ENCODE assay signal across 8 cellular contexts in the genomic region with DNA sequence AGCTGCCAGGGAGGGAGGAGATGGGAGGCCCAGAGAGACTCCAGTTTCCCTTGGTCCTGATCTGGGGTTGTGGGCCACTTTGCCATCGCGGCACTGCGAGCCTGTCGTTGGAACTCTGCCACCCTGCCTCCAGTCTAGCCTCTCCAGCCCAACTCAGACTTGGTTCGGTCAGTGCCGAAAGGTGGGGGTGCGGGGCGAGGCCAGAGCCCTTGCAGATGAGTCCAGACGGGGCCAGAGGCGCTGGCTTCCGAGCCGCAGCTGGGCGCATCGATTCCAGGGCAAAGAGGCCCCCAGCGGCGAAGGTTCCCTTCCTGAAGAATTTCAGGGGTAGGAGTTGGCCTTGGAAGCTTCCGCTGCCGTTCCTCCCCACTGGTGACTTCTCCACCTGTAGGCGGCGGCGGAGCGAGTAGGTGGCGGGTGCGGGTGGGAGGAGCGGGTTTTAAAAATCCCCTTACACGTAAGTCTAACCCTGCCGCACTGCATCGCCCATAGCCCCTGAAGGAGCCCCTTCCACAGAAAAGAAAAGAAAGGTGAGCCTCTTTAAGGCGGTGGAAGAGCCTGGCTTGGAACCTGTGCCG. TPM values are rescaled to one million over a fixed set of nuclear protein-coding genes. Genes with fewer than 3 reads are reported as not detected.
DNase-seq lines count a peak whose midpoint lies in the region; ATAC-seq and TF ChIP-seq lines count a peak whose summit lies in the region.
"Had no signal": no experiment of that assay in that cellular context is flagged by ENCODE, and none has a peak within 500 bp of the region (broad histone marks: within the 10 kb centered on the region; RNA-seq: fewer than 3 reads in every experiment).

No MANE protein-coding gene starts in this region.

- peak overlapping the region; percentile 58 to 100 for H3K18ac ChIP-seq in mesenchymal stem cell (ENCODE audit: low read depth in 1 of 2, low read length in 2 of 2)

- no peak for ATAC-seq in HG02610 (IDR thresholded peaks at IDR 0.05; ENCODE audit: unreplicated experiment)

- TF ChIP-seq EP300 in tibial nerve (IDR thresholded peaks at IDR 0.05): no peak

- H3K79me1 ChIP-seq in mesenchymal stem cell (replicated peaks; ENCODE audit: low read length, poor library complexity, severe bottlenecking): no peaks in the 10 kb centered on the region

- H2BK120ac ChIP-seq in mesenchymal stem cell (ENCODE audit: low read depth, low read length): peak overlapping the region; percentile 88

- peak overlapping the region; percentile 96 for H3K4me2 ChIP-seq in mesenchymal stem cell (ENCODE audit: low read length, poor library complexity, severe bottlenecking)

- peak overlapping the region; percentile 92 for H2BK5ac ChIP-seq in mesenchymal stem cell (ENCODE audit: low read depth, low read length, poor library complexity, severe bottlenecking)

- H3K23ac ChIP-seq in mesenchymal stem cell (ENCODE audit: low read length in 2 of 2): peak overlapping the region in 1 of 2 experiments; percentile 81

- H3K36me3 ChIP-seq in HUES6 (ENCODE audit: control insufficient read depth, insufficient read depth, low read length): peaks cover 5% of the 10 kb centered on the region; the same call in 1 of the 2 replicates
- H3K36me3 ChIP-seq in duodenal mucosa (ENCODE audit: control insufficient read depth in 1 of 2, insufficient read depth in 2 of 2, low read length in 2 of 2): no peaks in the 10 kb centered on the region
- H3K36me3 ChIP-seq in mesenchymal stem cell (ENCODE audit: control insufficient read depth in 1 of 2, insufficient read depth in 2 of 2, low read depth in 1 of 2, low read length in 2 of 2): no peaks in the 10 kb centered on the region
- H3K36me3 ChIP-seq in tibial nerve: no peaks in the 10 kb centered on the region

- H3K9me3 ChIP-seq in HUES6 (ENCODE audit: control insufficient read depth, insufficient read depth, low read depth, low read length) (no peaks in the 10 kb centered on the region), duodenal mucosa (ENCODE audit: control insufficient read depth in 1 of 2, low read length in 2 of 2) (no peaks in the 10 kb centered on the region), mesenchymal stem cell (ENCODE audit: control insufficient read depth, low read length) (no peaks in the 10 kb centered on the region), tibial nerve (no peaks in the 10 kb centered on the region)

- peak overlapping the region; percentile 12 to 98 for H2BK12ac ChIP-seq in mesenchymal stem cell (ENCODE audit: low read length in 2 of 2)

- H3K4me3 ChIP-seq in HUES6 (ENCODE audit: low read depth, low read length): peak overlapping the region; percentile 79
- H3K4me3 ChIP-seq in duodenal mucosa (ENCODE audit: low read depth in 1 of 2, low read length in 2 of 2): peak overlapping the region; percentile 40 to 43
- peak overlapping the region; percentile 71 to 77 for H3K4me3 ChIP-seq in mesenchymal stem cell (ENCODE audit: insufficient read depth in 1 of 2, low read depth in 1 of 2, low read length in 2 of 2)
- peak overlapping the region in 3 of 4 donors; percentile 2 to 48 (median 26) for H3K4me3 ChIP-seq in tibial nerve

- peak overlapping the region; percentile 93 to 99 for H3K4ac ChIP-seq in mesenchymal stem cell (ENCODE audit: low read depth in 1 of 2, low read length in 2 of 2)

- DNase-seq in mesenchymal stem cell (peak; percentile 78), tibial nerve (ENCODE audit: low spot score in 2 of 2) (no peak), posterior vena cava (ENCODE audit: low spot score) (no peak)
- DNase-seq in stimulated activated CD4-positive, alpha-beta T cell treated with anti-CD3 and anti-CD28 coated beads, Interleukin-4, amount 100 ng/mL, for 24 hours: no peak
- DNase-seq: T-helper 2 cell had no signal

- peak overlapping the region; percentile 91 for H2BK15ac ChIP-seq in mesenchymal stem cell (ENCODE audit: low read depth, poor library complexity, severe bottlenecking)

- WGBS in mesenchymal stem cell: under 1% methylated on average over 16 of the region's 30 CpGs
- 3 to 13% methylated on average over 24 to 29 of the region's 30 CpGs for WGBS in tibial nerve, 2 donors

- peak overlapping the region; percentile 97 for H4K91ac ChIP-seq in mesenchymal stem cell (ENCODE audit: low read length)

- intact Hi-C loops in posterior vena cava (cut with DNase I): loop anchor here (10.0 kb wide), 3 partner anchors 253 to 627 kb away; no protein-coding TSS in a partner anchor

- TF ChIP-seq POLR2A in tibial nerve (IDR thresholded peaks at IDR 0.05): no peak

- peak overlapping the region; percentile 40 for H2AK5ac ChIP-seq in mesenchymal stem cell (ENCODE audit: low read length, severe bottlenecking)

- H3K27me3 ChIP-seq in HUES6 (ENCODE audit: control insufficient read depth, insufficient read depth, low read length): peaks cover 67% of the 10 kb centered on the region
- H3K27me3 ChIP-seq in duodenal mucosa (ENCODE audit: control insufficient read depth in 1 of 2, insufficient read depth in 2 of 2, low read length in 2 of 2): peaks cover 67 to 89% of the 10 kb centered on the region in 2 donors
- peaks cover 0 to 4% of the 10 kb centered on the region in 2 experiments for H3K27me3 ChIP-seq in mesenchymal stem cell (ENCODE audit: control insufficient read depth in 1 of 2, insufficient read depth in 1 of 2, low read length in 2 of 2)
- H3K27me3 ChIP-seq in tibial nerve: peaks cover 0 to 95% of the 10 kb centered on the region in 2 donors

- no peak overlapping the region for H2AFZ ChIP-seq in mesenchymal stem cell (ENCODE audit: low read depth, low read length)

- H4K8ac ChIP-seq in mesenchymal stem cell (ENCODE audit: low read length): peak overlapping the region; percentile 86

- peak overlapping the region in 1 of 2 experiments; percentile 91 for H3K14ac ChIP-seq in mesenchymal stem cell (ENCODE audit: low read length in 2 of 2)

- H3K27ac ChIP-seq in HUES6 (ENCODE audit: low read depth, low read length) (no peak overlapping the region; the same call in 1 of the 2 replicates), duodenal mucosa (ENCODE audit: low read depth, low read length) (peak overlapping the region; percentile 20), mesenchymal stem cell (ENCODE audit: low read length, poor library complexity, severe bottlenecking) (peak overlapping the region; percentile 97), tibial nerve (no peak overlapping the region)

- H3K4me1 ChIP-seq in HUES6 (ENCODE audit: control insufficient read depth, insufficient read depth, low read length) (peaks cover 18% of the 10 kb centered on the region; the same call in 1 of the 2 replicates), duodenal mucosa (ENCODE audit: control insufficient read depth in 1 of 2, insufficient read depth in 2 of 2, low read length in 2 of 2) (peaks cover 10 to 24% of the 10 kb centered on the region in 2 donors), mesenchymal stem cell (ENCODE audit: control insufficient read depth, insufficient read depth, low read depth, low read length) (peaks cover 21% of the 10 kb centered on the region), tibial nerve (peaks cover 0 to 51% (median 10%) of the 10 kb centered on the region in 4 donors)

- H3K9ac ChIP-seq in HUES6 (ENCODE audit: low read length) (peak overlapping the region; percentile 94), duodenal mucosa (ENCODE audit: low read depth in 1 of 2, low read length in 2 of 2) (no peak overlapping the region), mesenchymal stem cell (ENCODE audit: low read length) (peak overlapping the region; percentile 79)

- no peak for TF ChIP-seq CTCF in tibial nerve (IDR thresholded peaks at IDR 0.05)

RNA-seq across cellular contexts. Expression of a gene that starts 5.1 kb away (rescaled TPM):
- 239 TPM for polyA plus RNA-seq in mesenchymal stem cell (2013, experiment 1 of 2)
- 239 TPM for polyA plus RNA-seq in mesenchymal stem cell (2013, experiment 2 of 2)
- total RNA-seq in tibial nerve (10 to 100 TPM in 2 of 4 donors, 1 to 10 TPM in 1, under 1 TPM in 1; 0.30 to 34.5 (median 9.3) TPM), posterior vena cava (1 to 10 TPM; 2.2 to 6.7 TPM)

Comparison
In these comparisons a context has a peak if more than half of its experiments do, and no peak if none do; other contexts are left out.
1. H3K27ac ChIP-seq: peak in duodenal mucosa (single experiment) and mesenchymal stem cell (single experiment); none in HUES6 (single experiment) and tibial nerve (0 of 4).
2. H3K4me3 ChIP-seq: peak in every context shown above with its lines; median percentile 79 in HUES6; 74 in mesenchymal stem cell; 42 in duodenal mucosa; 26 in tibial nerve.
3. H3K9ac ChIP-seq: peak in HUES6 (single experiment) and mesenchymal stem cell (single experiment); none in duodenal mucosa (0 of 2).